Comparison of ENCODE assay signal across 29 cellular contexts in the genomic region with DNA sequence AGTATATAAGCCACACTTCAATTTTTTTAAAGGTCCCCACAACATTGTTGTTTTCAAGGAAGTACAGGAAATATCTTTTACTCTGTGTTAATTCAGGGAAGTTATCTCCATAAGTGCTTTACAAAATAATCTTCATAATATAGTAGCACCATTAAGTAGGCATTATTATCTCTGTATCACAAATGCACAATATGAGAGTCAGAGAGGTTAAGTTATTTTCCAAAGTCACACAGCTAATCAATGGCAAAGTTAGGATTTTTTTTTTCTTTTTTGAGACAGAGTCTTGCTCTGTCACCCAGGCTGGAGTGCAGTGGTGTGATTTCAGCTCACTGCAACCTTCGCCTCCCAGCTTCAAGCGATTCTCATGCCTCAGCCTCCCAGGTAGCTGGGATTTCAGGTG.
"Had no signal": no experiment of that assay in that cellular context is flagged by ENCODE, and none has a peak within 500 bp of the region (broad histone marks: within the 10 kb centered on the region; RNA-seq: fewer than 3 reads in every experiment).

No MANE protein-coding gene starts in this region.

- H3K36me3 ChIP-seq: suprapubic skin, thoracic aorta, thyroid gland, tibial artery, transverse colon, upper lobe of right lung, uterus, vagina had no signal

- H3K27me3 ChIP-seq: stomach, suprapubic skin, testis, thyroid gland, tibial artery, tibial nerve, transverse colon, upper lobe of left lung, upper lobe of right lung, uterus, vagina had no signal

- ATAC-seq: stimulated activated effector memory CD8-positive, alpha-beta T cell treated with anti-CD3 and anti-CD28 coated beads, Interleukin-12 subunit alpha, Interleukin-12 subunit beta, amount 100 ng/mL, for 72 hours; stimulated activated memory B cell treated with anti-CD40 and anti-IgM and Interleukin-4, amounts not matched to agents 10 μg/mL and 1 μg/mL and 100 μg/mL, for 72 hours; stimulated activated naive B cell treated with anti-CD40 and anti-IgM and Interleukin-4, amounts not matched to agents 10 μg/mL and 1 μg/mL and 100 μg/mL, for 72 hours; stimulated activated naive CD8-positive, alpha-beta T cell treated with anti-CD3 and anti-CD28 coated beads, Interleukin-15, amount 100 ng/mL, for 72 hours; stimulated activated naive CD8-positive, alpha-beta T cell treated with anti-CD3 and anti-CD28 coated beads, Interleukin-15, Interleukin-2, amounts not matched to agents 100 U/mL and 50 U/mL, for 24 hours; upper lobe of right lung had no signal

- H3K9me3 Mint-ChIP-seq: stimulated activated effector memory CD8-positive, alpha-beta T cell treated with anti-CD3 and anti-CD28 coated beads, Interleukin-12 subunit alpha, Interleukin-12 subunit beta, amount 100 ng/mL, for 72 hours; type B pancreatic cell had no signal

- H3K4me1 Mint-ChIP-seq: stimulated activated memory B cell treated with anti-CD40 and anti-IgM and Interleukin-4, amounts not matched to agents 10 μg/mL and 1 μg/mL and 100 μg/mL, for 72 hours had no signal

- H3K9me3 ChIP-seq: stomach, suprapubic skin, testis, thoracic aorta, thyroid gland, tibial artery, tibial nerve, transverse colon, upper lobe of left lung, upper lobe of right lung, uterus, vagina had no signal

- H3K27me3 Mint-ChIP-seq: stimulated activated memory B cell treated with anti-CD40 and anti-IgM and Interleukin-4, amounts not matched to agents 10 μg/mL and 1 μg/mL and 100 μg/mL, for 72 hours; stimulated activated naive B cell treated with anti-CD40 and anti-IgM and Interleukin-4, amounts not matched to agents 10 μg/mL and 1 μg/mL and 100 μg/mL, for 72 hours; stimulated activated naive CD8-positive, alpha-beta T cell treated with anti-CD3 and anti-CD28 coated beads, Interleukin-15, amount 100 ng/mL, for 72 hours; stimulated activated naive CD8-positive, alpha-beta T cell treated with anti-CD3 and anti-CD28 coated beads, Interleukin-15, Interleukin-2, amounts not matched to agents 100 ng/mL and 50 ng/mL, for 24 hours; type B pancreatic cell had no signal

- H3K4me1 ChIP-seq: stomach, suprapubic skin, testis, thyroid gland, tibial artery, tibial nerve, transverse colon, upper lobe of left lung, upper lobe of right lung, uterus, vagina had no signal

- FAIRE-seq: urothelium cell line had no signal

- H3K27ac ChIP-seq: stomach, suprapubic skin, testis, thoracic aorta, thyroid gland, tibial artery, tibial nerve, transverse colon, upper lobe of left lung, upper lobe of right lung, uterus, vagina had no signal

- H3K4me3 ChIP-seq: stomach, suprapubic skin, testis, thoracic aorta, thyroid gland, tibial artery, tibial nerve, transverse colon, upper lobe of left lung, upper lobe of right lung, uterus, vagina had no signal

- H3K27ac Mint-ChIP-seq: stimulated activated effector memory CD8-positive, alpha-beta T cell treated with anti-CD3 and anti-CD28 coated beads, Interleukin-12 subunit alpha, Interleukin-12 subunit beta, amount 100 ng/mL, for 72 hours; stimulated activated memory B cell treated with anti-CD40 and anti-IgM and Interleukin-4, amounts not matched to agents 10 μg/mL and 1 μg/mL and 100 μg/mL, for 72 hours; stimulated activated naive B cell treated with anti-CD40 and anti-IgM and Interleukin-4, amounts not matched to agents 10 μg/mL and 1 μg/mL and 100 μg/mL, for 72 hours; stimulated activated naive CD8-positive, alpha-beta T cell treated with anti-CD3 and anti-CD28 coated beads, Interleukin-15, amount 100 ng/mL, for 72 hours; stimulated activated naive CD8-positive, alpha-beta T cell treated with anti-CD3 and anti-CD28 coated beads, Interleukin-15, Interleukin-2, amounts not matched to agents 100 ng/mL and 50 ng/mL, for 24 hours; type B pancreatic cell had no signal

- DNase-seq: stimulated activated CD4-positive, alpha-beta T cell treated with anti-CD3 and anti-CD28 coated beads, Interleukin-2, amount 100 ng/mL, for 48 hours; stimulated activated CD4-positive, alpha-beta T cell treated with anti-CD3 and anti-CD28 coated beads, Interleukin-4, amount 100 ng/mL, for 1 hour; stimulated activated CD4-positive, alpha-beta T cell treated with anti-CD3 and anti-CD28 coated beads, Interleukin-4, amount 100 ng/mL, for 24 hours; stimulated activated CD4-positive, alpha-beta T cell treated with anti-CD3 and anti-CD28 coated beads, Interleukin-4, amount 100 ng/mL, for 4 hours; stimulated activated CD8-positive, alpha-beta memory T cell treated with anti-CD3 and anti-CD28 coated beads, Interleukin-4, amount 100 ng/mL, for 48 hours; stimulated activated naive B cell treated with anti-CD40 and anti-IgM and Interleukin-4, amounts not matched to agents 10 μg/mL and 1 μg/mL and 100 μg/mL, for 72 hours; stimulated activated naive CD4-positive, alpha-beta T cell; stimulated activated naive CD4-positive, alpha-beta T cell treated with Interleukin-2 at 50 U/mL for 16 hours; stimulated activated naive CD8-positive, alpha-beta T cell treated with anti-CD3 and anti-CD28 coated beads, Interleukin-15, amount 100 ng/mL, for 72 hours; stimulated activated naive CD8-positive, alpha-beta T cell treated with anti-CD3 and anti-CD28 coated beads, Interleukin-15, Interleukin-2, amounts not matched to agents 100 U/mL and 50 U/mL, for 24 hours; stomach; substantia nigra; testis; thyroid gland; tibial artery; transverse colon; trophoblast cell; upper lobe of left lung; upper lobe of right lung; uterus had no signal

- H3K4me3 Mint-ChIP-seq: stimulated activated effector memory CD8-positive, alpha-beta T cell treated with anti-CD3 and anti-CD28 coated beads, Interleukin-12 subunit alpha, Interleukin-12 subunit beta, amount 100 ng/mL, for 72 hours; stimulated activated memory B cell treated with anti-CD40 and anti-IgM and Interleukin-4, amounts not matched to agents 10 μg/mL and 1 μg/mL and 100 μg/mL, for 72 hours; stimulated activated naive B cell treated with anti-CD40 and anti-IgM and Interleukin-4, amounts not matched to agents 10 μg/mL and 1 μg/mL and 100 μg/mL, for 72 hours; stimulated activated naive CD8-positive, alpha-beta T cell treated with anti-CD3 and anti-CD28 coated beads, Interleukin-15, amount 100 ng/mL, for 72 hours; stimulated activated naive CD8-positive, alpha-beta T cell treated with anti-CD3 and anti-CD28 coated beads, Interleukin-15, Interleukin-2, amounts not matched to agents 100 ng/mL and 50 ng/mL, for 24 hours; type B pancreatic cell had no signal
